In genomic region chr20:44485830-44486198, GRCh38 we compare ENCODE assay signal across 1 cellular context.
TF ChIP-seq lines count a peak whose summit lies in the region.

No MANE protein-coding gene starts in this region.

TF ChIP-seq in SK-N-SH treated with all-trans-retinoic acid at 6 μM for 48 hours, 23 proteins besides CTCF, POLR2A, EP300 and RAD21 (continued from another document):
- TF ChIP-seq TSHZ2 (CRISPR knock-in tag; IDR thresholded peaks at IDR 0.05) = no peak
- no peak for TF ChIP-seq ZNF70 (CRISPR knock-in tag; IDR thresholded peaks at IDR 0.05)
- no peak for TF ChIP-seq TOX (CRISPR knock-in tag; IDR thresholded peaks at IDR 0.05; ENCODE audit: borderline replicate concordance)
- no peak for TF ChIP-seq ZC3H10 (CRISPR knock-in tag; IDR thresholded peaks at IDR 0.05)
- no peak for TF ChIP-seq POU6F1 (CRISPR knock-in tag; IDR thresholded peaks at IDR 0.05; ENCODE audit: borderline replicate concordance, low read depth)
- no peak for TF ChIP-seq TCF4 (CRISPR knock-in tag; IDR thresholded peaks at IDR 0.05; ENCODE audit: borderline replicate concordance)
- no peak for TF ChIP-seq CSDC2 (CRISPR knock-in tag; IDR thresholded peaks at IDR 0.05)
- TF ChIP-seq RARB (CRISPR knock-in tag; IDR thresholded peaks at IDR 0.05) = no peak
- TF ChIP-seq ZFP3 (CRISPR knock-in tag; IDR thresholded peaks at IDR 0.05) = no peak
- no peak for TF ChIP-seq SNAI2 (CRISPR knock-in tag; IDR thresholded peaks at IDR 0.05)
- TF ChIP-seq ARNTL (CRISPR knock-in tag; IDR thresholded peaks at IDR 0.05; ENCODE audit: borderline replicate concordance, low read depth) = no peak
- TF ChIP-seq PATZ1 (CRISPR knock-in tag; IDR thresholded peaks at IDR 0.05; ENCODE audit: borderline replicate concordance) = no peak
